ENCODE assay signal across 2 cellular contexts in genomic region chr3:55169161-55169560, GRCh38.
TF ChIP-seq lines count a peak whose summit lies in the region.

No MANE protein-coding gene starts in this region.

TF ChIP-seq in SK-N-SH, 30 proteins besides CTCF, POLR2A, EP300 and RAD21 (continued from another document):
- TF ChIP-seq USF2 (IDR thresholded peaks at IDR 0.05; ENCODE audit: borderline replicate concordance, low read depth, low read length) = no peak
- TF ChIP-seq PBX3 (IDR thresholded peaks at IDR 0.05) = no peak
- TF ChIP-seq SMC3 (IDR thresholded peaks at IDR 0.05; ENCODE audit: low read depth, low read length) = no peak
- no peak for TF ChIP-seq RXRA (IDR thresholded peaks at IDR 0.05; ENCODE audit: borderline replicate concordance, low read depth)
- no peak for TF ChIP-seq MEF2A (IDR thresholded peaks at IDR 0.05; ENCODE audit: borderline replicate concordance, low read depth)
- TF ChIP-seq JUND (IDR thresholded peaks at IDR 0.05) = no peak
- no peak for TF ChIP-seq CHD2 (IDR thresholded peaks at IDR 0.05; ENCODE audit: low read length, partially characterized antibody)
- no peak for TF ChIP-seq NFIC (IDR thresholded peaks at IDR 0.05; ENCODE audit: borderline replicate concordance)
- no peak for TF ChIP-seq RCOR1 (IDR thresholded peaks at IDR 0.05; ENCODE audit: low read length)

TF ChIP-seq in SK-N-SH treated with all-trans-retinoic acid at 6 μM for 48 hours, 23 proteins besides CTCF, POLR2A, EP300 and RAD21 (continued from another document):
- TF ChIP-seq TSHZ2 (CRISPR knock-in tag; IDR thresholded peaks at IDR 0.05) = no peak
- TF ChIP-seq ARNTL (CRISPR knock-in tag; IDR thresholded peaks at IDR 0.05; ENCODE audit: borderline replicate concordance, low read depth) = no peak
- no peak for TF ChIP-seq CSRNP3 (CRISPR knock-in tag; IDR thresholded peaks at IDR 0.05)
- TF ChIP-seq ZFP3 (CRISPR knock-in tag; IDR thresholded peaks at IDR 0.05) = no peak
- no peak for TF ChIP-seq PPARA (CRISPR knock-in tag; IDR thresholded peaks at IDR 0.05; ENCODE audit: borderline replicate concordance)
- TF ChIP-seq ZNF565 (CRISPR knock-in tag; conservative IDR thresholded peaks at IDR 0.05; ENCODE audit: low read depth) = no peak
- no peak for TF ChIP-seq PATZ1 (CRISPR knock-in tag; IDR thresholded peaks at IDR 0.05; ENCODE audit: borderline replicate concordance)
- no peak for TF ChIP-seq ZNF70 (CRISPR knock-in tag; IDR thresholded peaks at IDR 0.05)
- TF ChIP-seq RARB (CRISPR knock-in tag; IDR thresholded peaks at IDR 0.05) = no peak
- no peak; the same call in 1 of the 2 replicates for TF ChIP-seq CSDC2 (CRISPR knock-in tag; IDR thresholded peaks at IDR 0.05)
- no peak for TF ChIP-seq TOX (CRISPR knock-in tag; IDR thresholded peaks at IDR 0.05; ENCODE audit: borderline replicate concordance)
- TF ChIP-seq ZFP30 (CRISPR knock-in tag; IDR thresholded peaks at IDR 0.05) = no peak
- TF ChIP-seq GLIS3 (CRISPR knock-in tag; IDR thresholded peaks at IDR 0.05) = no peak
- TF ChIP-seq BACH2 (CRISPR knock-in tag; IDR thresholded peaks at IDR 0.05; ENCODE audit: borderline replicate concordance) = no peak
